In genomic region chr10:26216949-26217395, GRCh38 we compare ENCODE assay signal across 14 cellular contexts. TPM values are rescaled to one million over a fixed set of nuclear protein-coding genes. Genes with fewer than 3 reads are reported as not detected.
DNase-seq lines count a peak whose midpoint lies in the region; ATAC-seq and TF ChIP-seq lines count a peak whose summit lies in the region.
"Had no signal": no experiment of that assay in that cellular context is flagged by ENCODE, and none has a peak within 500 bp of the region (broad histone marks: within the 10 kb centered on the region; RNA-seq: fewer than 3 reads in every experiment).

No MANE protein-coding gene starts in this region.

- DNase-seq in NCI-H1092 treated with DMSO at 0.1 percent for 48 hours (lab: John Stamatoyannopoulos, UW) (peak; percentile 29), NCI-H1092 (lab: John Stamatoyannopoulos, UW) (no peak), DND-41 (no peak), caudate nucleus (lab: John Stamatoyannopoulos, UW) (no peak), lower leg skin (ENCODE audit: low spot score in 2 of 2) (no peak), GM19238 (ENCODE audit: insufficient read length, low spot score) (no peak)
- DNase-seq in naive thymus-derived CD8-positive, alpha-beta T cell = no peak
- DNase-seq: 8988T; activated naive CD4-positive, alpha-beta T cell treated with anti-CD3 and anti-CD28 coated beads, Interleukin-2, amount 50 U/mL, for 16 hours; cortex of kidney; MM.1S; NCI-H2227 treated with DMSO at 0.1 percent for 48 hours; sigmoid colon had no signal

- peak overlapping the region in 2 of 10 donors; percentile 56 to 73 for H3K27ac Mint-ChIP-seq in naive thymus-derived CD8-positive, alpha-beta T cell

- no peak overlapping the region for H2AFZ ChIP-seq in DND-41 (ENCODE audit: low read depth, low read length)

- peaks cover 32% of the 10 kb centered on the region for H3K4me1 ChIP-seq in DND-41 (ENCODE audit: insufficient read depth, low read length)

- peaks cover 0 to 2% (median 0%) of the 10 kb centered on the region in 9 donors for H3K9me3 Mint-ChIP-seq in naive thymus-derived CD8-positive, alpha-beta T cell

- H3K4me1 Mint-ChIP-seq in naive thymus-derived CD8-positive, alpha-beta T cell = peaks cover 11 to 50% (median 36%) of the 10 kb centered on the region in 4 donors

- peaks cover 0 to 8% (median 2%) of the 10 kb centered on the region in 3 donors for H3K36me3 Mint-ChIP-seq in naive thymus-derived CD8-positive, alpha-beta T cell

- TF ChIP-seq POLR2A in lower leg skin (IDR thresholded peaks at IDR 0.05) = no peak

- H3K27ac ChIP-seq in DND-41 (ENCODE audit: low read length) (no peak overlapping the region), caudate nucleus (ENCODE audit: low read depth, low read length) (peak overlapping the region; percentile 67)
- H3K27ac ChIP-seq: sigmoid colon had no signal

- peaks cover 14% of the 10 kb centered on the region; the same call in 1 of the 2 replicates for H4K20me1 ChIP-seq in DND-41 (ENCODE audit: insufficient read depth, low read length)

- H3K36me3 ChIP-seq in DND-41 (ENCODE audit: insufficient read depth, low read length) = no peaks in the 10 kb centered on the region
- H3K36me3 ChIP-seq: sigmoid colon had no signal

- peak overlapping the region; percentile 91; the same call in 1 of the 2 replicates for H3K4me2 ChIP-seq in DND-41 (ENCODE audit: insufficient read depth, low read length)

- H3K4me3 ChIP-seq in DND-41 (ENCODE audit: low read depth in 1 of 2, low read length in 2 of 2) (no peak overlapping the region; a peak in 1 of 4 replicates), lower leg skin (ENCODE audit: low read depth, poor library complexity, severe bottlenecking) (no peak overlapping the region)

- H3K27me3 Mint-ChIP-seq in naive thymus-derived CD8-positive, alpha-beta T cell = peaks cover 40 to 89% (median 67%) of the 10 kb centered on the region in 5 donors

- POLR2A ChIA-PET in naive thymus-derived CD8-positive, alpha-beta T cell (lab: Charles Lee) = no interaction called here

- H3K9ac ChIP-seq in DND-41 (ENCODE audit: low read depth, low read length) = no peak overlapping the region

- H3K79me2 ChIP-seq in DND-41 (ENCODE audit: insufficient read depth, low read length) = no peaks in the 10 kb centered on the region

- no peak for TF ChIP-seq CTCF in DND-41 (IDR thresholded peaks at IDR 0.05; ENCODE audit: borderline replicate concordance, extremely low read depth, low read length, poor library complexity, severe bottlenecking)
- no peak for TF ChIP-seq CTCF in lower leg skin (IDR thresholded peaks at IDR 0.05)

- H3K27me3 ChIP-seq in DND-41 (ENCODE audit: insufficient read depth, low read length, poor library complexity) = peaks cover 43% of the 10 kb centered on the region

- 3 to 5% methylated on average over 20 of the region's 20 CpGs for whole genome bisulfite sequencing in lower leg skin, 2 donors

- H3K9me3 ChIP-seq in DND-41 (ENCODE audit: insufficient read depth, low read length, severe bottlenecking) = no peaks in the 10 kb centered on the region
- H3K9me3 ChIP-seq: sigmoid colon had no signal

- H3K4me3 Mint-ChIP-seq in naive thymus-derived CD8-positive, alpha-beta T cell = peak overlapping the region; percentile 33 to 82 (median 66)

- ATAC-seq in DND-41 (ENCODE audit: insufficient read depth, low read depth) (no peak), GM19455 (IDR thresholded peaks at IDR 0.05; ENCODE audit: unreplicated experiment) (no peak)
- ATAC-seq in naive thymus-derived CD8-positive, alpha-beta T cell = no peak

- intact Hi-C loops in lower leg skin (cut with DNase I; ENCODE audit: low total_unique reads) = no loop called here

RNA-seq across cellular contexts. Expression of gene GAD2, which starts 0.4 kb away (rescaled TPM):
- not detected for total RNA-seq in naive thymus-derived CD8-positive, alpha-beta T cell
- not detected for polyA plus RNA-seq in naive thymus-derived CD8-positive, alpha-beta T cell
- total RNA-seq in lower leg skin = under 1 TPM in 1 of 4 donors, not detected in 3; 0.51 TPM
- total RNA-seq: sigmoid colon had no signal
- polyA plus RNA-seq: sigmoid colon had no signal
